Comparison of ENCODE assay signal across 1 cellular context in genomic region chr3:32502089-32502943, GRCh38.
TF ChIP-seq lines count a peak whose summit lies in the region.

A gene with protein sequence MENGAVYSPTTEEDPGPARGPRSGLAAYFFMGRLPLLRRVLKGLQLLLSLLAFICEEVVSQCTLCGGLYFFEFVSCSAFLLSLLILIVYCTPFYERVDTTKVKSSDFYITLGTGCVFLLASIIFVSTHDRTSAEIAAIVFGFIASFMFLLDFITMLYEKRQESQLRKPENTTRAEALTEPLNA (minus strand): TSS chr3:32502852. CDS start chr3:32502745, 107 bp downstream.

TF ChIP-seq in HepG2, 621 proteins besides CTCF, POLR2A, EP300 and RAD21 (continued from another document and continues in another):
- TF ChIP-seq ZBTB40 (IDR thresholded peaks at IDR 0.05) (no peak), ZBTB40 (CRISPR knock-in tag; IDR thresholded peaks at IDR 0.05) (no peak), ZNF816 (CRISPR knock-in tag; IDR thresholded peaks at IDR 0.05; ENCODE audit: borderline replicate concordance) (0 out of 2 replicates have a peak, but pooled peaks have one; percentile 24), MXD3 (CRISPR knock-in tag; IDR thresholded peaks at IDR 0.05) (peak; percentile 78), HNF4G (IDR thresholded peaks at IDR 0.05; ENCODE audit: borderline replicate concordance, low read depth, low read length) (no peak), HNF4G (CRISPR knock-in tag; IDR thresholded peaks at IDR 0.05; ENCODE audit: borderline replicate concordance, low read depth) (0 out of 2 replicates have a peak, but pooled peaks have one; percentile 11), HOMEZ (CRISPR knock-in tag; IDR thresholded peaks at IDR 0.05; ENCODE audit: low read depth) (no peak), CBFB (CRISPR knock-in tag; IDR thresholded peaks at IDR 0.05) (peak; percentile 88), PRDM15 (CRISPR knock-in tag; IDR thresholded peaks at IDR 0.05) (no peak), ZHX1 (CRISPR knock-in tag; IDR thresholded peaks at IDR 0.05; ENCODE audit: low read depth) (no peak), TOE1 (CRISPR knock-in tag; IDR thresholded peaks at IDR 0.05) (no peak), NFKB2 (CRISPR knock-in tag; IDR thresholded peaks at IDR 0.05; ENCODE audit: borderline replicate concordance) (peak; percentile 32; the same call in 1 of the 2 replicates), ZMYM3 (CRISPR knock-in tag; IDR thresholded peaks at IDR 0.05) (peak; percentile 17; the same call in 1 of the 2 replicates), ZNF577 (CRISPR knock-in tag; IDR thresholded peaks at IDR 0.05; ENCODE audit: borderline replicate concordance, low read depth) (no peak), YEATS2 (CRISPR knock-in tag; IDR thresholded peaks at IDR 0.05; ENCODE audit: borderline replicate concordance) (no peak), ZNF121 (CRISPR knock-in tag; IDR thresholded peaks at IDR 0.05) (peak; percentile 60; the same call in 1 of the 2 replicates), FOXA3 (CRISPR knock-in tag; IDR thresholded peaks at IDR 0.05) (peak; percentile 36)
- TF ChIP-seq, protein P1, sequence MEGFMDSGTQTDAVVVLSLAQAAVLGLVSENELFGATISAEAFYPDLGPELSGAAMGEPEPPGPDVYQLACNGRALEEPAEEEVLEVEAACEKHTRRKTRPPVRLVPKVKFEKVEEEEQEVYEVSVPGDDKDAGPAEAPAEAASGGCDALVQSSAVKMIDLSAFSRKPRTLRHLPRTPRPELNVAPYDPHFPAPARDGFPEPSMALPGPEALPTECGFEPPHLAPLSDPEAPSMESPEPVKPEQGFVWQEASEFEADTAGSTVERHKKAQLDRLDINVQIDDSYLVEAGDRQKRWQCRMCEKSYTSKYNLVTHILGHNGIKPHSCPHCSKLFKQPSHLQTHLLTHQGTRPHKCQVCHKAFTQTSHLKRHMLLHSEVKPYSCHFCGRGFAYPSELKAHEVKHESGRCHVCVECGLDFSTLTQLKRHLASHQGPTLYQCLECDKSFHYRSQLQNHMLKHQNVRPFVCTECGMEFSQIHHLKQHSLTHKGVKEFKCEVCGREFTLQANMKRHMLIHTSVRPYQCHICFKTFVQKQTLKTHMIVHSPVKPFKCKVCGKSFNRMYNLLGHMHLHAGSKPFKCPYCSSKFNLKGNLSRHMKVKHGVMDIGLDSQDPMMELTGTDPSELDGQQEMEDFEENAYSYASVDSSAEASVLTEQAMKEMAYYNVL (CRISPR knock-in tag; IDR thresholded peaks at IDR 0.05; ENCODE audit: borderline replicate concordance) = no peak
- TF ChIP-seq, protein P2, sequence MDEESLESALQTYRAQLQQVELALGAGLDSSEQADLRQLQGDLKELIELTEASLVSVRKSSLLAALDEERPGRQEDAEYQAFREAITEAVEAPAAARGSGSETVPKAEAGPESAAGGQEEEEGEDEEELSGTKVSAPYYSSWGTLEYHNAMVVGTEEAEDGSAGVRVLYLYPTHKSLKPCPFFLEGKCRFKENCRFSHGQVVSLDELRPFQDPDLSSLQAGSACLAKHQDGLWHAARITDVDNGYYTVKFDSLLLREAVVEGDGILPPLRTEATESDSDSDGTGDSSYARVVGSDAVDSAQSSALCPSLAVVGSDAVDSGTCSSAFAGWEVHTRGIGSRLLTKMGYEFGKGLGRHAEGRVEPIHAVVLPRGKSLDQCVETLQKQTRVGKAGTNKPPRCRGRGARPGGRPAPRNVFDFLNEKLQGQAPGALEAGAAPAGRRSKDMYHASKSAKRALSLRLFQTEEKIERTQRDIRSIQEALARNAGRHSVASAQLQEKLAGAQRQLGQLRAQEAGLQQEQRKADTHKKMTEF (CRISPR knock-in tag; IDR thresholded peaks at IDR 0.05) = peak; percentile 61; the same call in 1 of the 2 replicates
- TF ChIP-seq, protein P3, sequence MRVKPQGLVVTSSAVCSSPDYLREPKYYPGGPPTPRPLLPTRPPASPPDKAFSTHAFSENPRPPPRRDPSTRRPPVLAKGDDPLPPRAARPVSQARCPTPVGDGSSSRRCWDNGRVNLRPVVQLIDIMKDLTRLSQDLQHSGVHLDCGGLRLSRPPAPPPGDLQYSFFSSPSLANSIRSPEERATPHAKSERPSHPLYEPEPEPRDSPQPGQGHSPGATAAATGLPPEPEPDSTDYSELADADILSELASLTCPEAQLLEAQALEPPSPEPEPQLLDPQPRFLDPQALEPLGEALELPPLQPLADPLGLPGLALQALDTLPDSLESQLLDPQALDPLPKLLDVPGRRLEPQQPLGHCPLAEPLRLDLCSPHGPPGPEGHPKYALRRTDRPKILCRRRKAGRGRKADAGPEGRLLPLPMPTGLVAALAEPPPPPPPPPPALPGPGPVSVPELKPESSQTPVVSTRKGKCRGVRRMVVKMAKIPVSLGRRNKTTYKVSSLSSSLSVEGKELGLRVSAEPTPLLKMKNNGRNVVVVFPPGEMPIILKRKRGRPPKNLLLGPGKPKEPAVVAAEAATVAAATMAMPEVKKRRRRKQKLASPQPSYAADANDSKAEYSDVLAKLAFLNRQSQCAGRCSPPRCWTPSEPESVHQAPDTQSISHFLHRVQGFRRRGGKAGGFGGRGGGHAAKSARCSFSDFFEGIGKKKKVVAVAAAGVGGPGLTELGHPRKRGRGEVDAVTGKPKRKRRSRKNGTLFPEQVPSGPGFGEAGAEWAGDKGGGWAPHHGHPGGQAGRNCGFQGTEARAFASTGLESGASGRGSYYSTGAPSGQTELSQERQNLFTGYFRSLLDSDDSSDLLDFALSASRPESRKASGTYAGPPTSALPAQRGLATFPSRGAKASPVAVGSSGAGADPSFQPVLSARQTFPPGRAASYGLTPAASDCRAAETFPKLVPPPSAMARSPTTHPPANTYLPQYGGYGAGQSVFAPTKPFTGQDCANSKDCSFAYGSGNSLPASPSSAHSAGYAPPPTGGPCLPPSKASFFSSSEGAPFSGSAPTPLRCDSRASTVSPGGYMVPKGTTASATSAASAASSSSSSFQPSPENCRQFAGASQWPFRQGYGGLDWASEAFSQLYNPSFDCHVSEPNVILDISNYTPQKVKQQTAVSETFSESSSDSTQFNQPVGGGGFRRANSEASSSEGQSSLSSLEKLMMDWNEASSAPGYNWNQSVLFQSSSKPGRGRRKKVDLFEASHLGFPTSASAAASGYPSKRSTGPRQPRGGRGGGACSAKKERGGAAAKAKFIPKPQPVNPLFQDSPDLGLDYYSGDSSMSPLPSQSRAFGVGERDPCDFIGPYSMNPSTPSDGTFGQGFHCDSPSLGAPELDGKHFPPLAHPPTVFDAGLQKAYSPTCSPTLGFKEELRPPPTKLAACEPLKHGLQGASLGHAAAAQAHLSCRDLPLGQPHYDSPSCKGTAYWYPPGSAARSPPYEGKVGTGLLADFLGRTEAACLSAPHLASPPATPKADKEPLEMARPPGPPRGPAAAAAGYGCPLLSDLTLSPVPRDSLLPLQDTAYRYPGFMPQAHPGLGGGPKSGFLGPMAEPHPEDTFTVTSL (CRISPR knock-in tag; IDR thresholded peaks at IDR 0.05; ENCODE audit: borderline replicate concordance) = 0 out of 2 replicates have a peak, but pooled peaks have one; percentile 13
